1 cellular context compared by ENCODE assay signal in genomic region chr22:37933711-37934376, GRCh38.
TF ChIP-seq lines count a peak whose summit lies in the region.

No MANE protein-coding gene starts in this region.

TF ChIP-seq in K562, 482 proteins besides CTCF, POLR2A, EP300 and RAD21 (continued from another document and continues in another):
- TF ChIP-seq ZBTB34 (CRISPR knock-in tag; IDR thresholded peaks at IDR 0.05) (no peak), KLF1 (tag; IDR thresholded peaks at IDR 0.05) (peak; percentile 79; the same call in 1 of the 2 replicates), RBM39 (optimal IDR thresholded peaks at IDR 0.05; ENCODE audit: low read depth, low read length) (no peak), ARNT (IDR thresholded peaks at IDR 0.05) (no peak), DNMT1 (IDR thresholded peaks at IDR 0.05) (no peak), SMC3 (conservative IDR thresholded peaks at IDR 0.05; ENCODE audit: insufficient read depth, low read depth, low read length) (peak; percentile 79), RFX5 (IDR thresholded peaks at IDR 0.05; ENCODE audit: low read depth, low read length) (no peak), HDAC3 (IDR thresholded peaks at IDR 0.05; ENCODE audit: borderline replicate concordance, partially characterized antibody) (no peak), RBBP5 (IDR thresholded peaks at IDR 0.05; ENCODE audit: borderline replicate concordance, insufficient read depth, low read length, poor library complexity, severe bottlenecking) (no peak), ZSCAN32 (CRISPR knock-in tag; IDR thresholded peaks at IDR 0.05) (no peak), C11orf30 (IDR thresholded peaks at IDR 0.05; ENCODE audit: low read depth) (no peak), ESRRB (CRISPR knock-in tag; IDR thresholded peaks at IDR 0.05; ENCODE audit: borderline replicate concordance) (no peak), ZNF263 (CRISPR knock-in tag; IDR thresholded peaks at IDR 0.05; ENCODE audit: borderline replicate concordance) (no peak), ARID1B (IDR thresholded peaks at IDR 0.05) (peak; percentile 46), MAX (CRISPR knock-in tag; IDR thresholded peaks at IDR 0.05) (peak; percentile 40; the same call in 1 of the 2 replicates), ZNF75A (CRISPR knock-in tag; IDR thresholded peaks at IDR 0.05) (no peak), MAZ (CRISPR knock-in tag; conservative IDR thresholded peaks at IDR 0.05 in 1 of 2, IDR thresholded peaks at IDR 0.05 in 1 of 2) (peak; percentile 45 to 86; a peak in 3 of 4 replicates), MEIS2 (IDR thresholded peaks at IDR 0.05; ENCODE audit: partially characterized antibody) (peak; percentile 30), KHSRP (IDR thresholded peaks at IDR 0.05) (no peak), FOXJ3 (CRISPR knock-in tag; IDR thresholded peaks at IDR 0.05) (no peak), ZNF280B (CRISPR knock-in tag; IDR thresholded peaks at IDR 0.05) (no peak), ETV5 (CRISPR knock-in tag; IDR thresholded peaks at IDR 0.05; ENCODE audit: low read depth) (0 out of 2 replicates have a peak, but pooled peaks have one; percentile 27), JUND (IDR thresholded peaks at IDR 0.05; ENCODE audit: borderline replicate concordance, low read depth, low read length) (peak; percentile 89), JUND (tag; IDR thresholded peaks at IDR 0.05; ENCODE audit: borderline replicate concordance, low read depth, low read length) (peak; percentile 81; the same call in 1 of the 3 replicates), MCM2 (IDR thresholded peaks at IDR 0.05; ENCODE audit: low read depth) (no peak), ZNF444 (CRISPR knock-in tag; IDR thresholded peaks at IDR 0.05) (no peak), PHB2 (IDR thresholded peaks at IDR 0.05; ENCODE audit: low read depth) (no peak), SIN3A (IDR thresholded peaks at IDR 0.05; ENCODE audit: borderline replicate concordance in 2 of 2, control insufficient read depth in 1 of 2, low read depth in 2 of 2, low read length in 2 of 2) (no peak), TCF15 (CRISPR knock-in tag; IDR thresholded peaks at IDR 0.05) (no peak), ZBTB33 (CRISPR knock-in tag; IDR thresholded peaks at IDR 0.05) (peak; percentile 64), HLTF (IDR thresholded peaks at IDR 0.05) (no peak), ZNF644 (tag; IDR thresholded peaks at IDR 0.05; ENCODE audit: low read depth) (no peak), ZNF79 (CRISPR knock-in tag; IDR thresholded peaks at IDR 0.05; ENCODE audit: low read depth) (no peak), NONO (IDR thresholded peaks at IDR 0.05; ENCODE audit: low read depth in 2 of 2, low read length in 1 of 2) (no peak), TFAM (CRISPR knock-in tag; conservative IDR thresholded peaks at IDR 0.05) (no peak), KDM1A (IDR thresholded peaks at IDR 0.05) (no peak), ZBTB43 (CRISPR knock-in tag; IDR thresholded peaks at IDR 0.05) (no peak), HNRNPH1 (optimal IDR thresholded peaks at IDR 0.05; ENCODE audit: low read depth, low read length) (no peak), ZBTB49 (CRISPR knock-in tag; IDR thresholded peaks at IDR 0.05; ENCODE audit: borderline replicate concordance) (no peak), ZNF780A (CRISPR knock-in tag; IDR thresholded peaks at IDR 0.05) (no peak), ZNF121 (CRISPR knock-in tag; conservative IDR thresholded peaks at IDR 0.05) (no peak), ZNF324 (CRISPR knock-in tag; IDR thresholded peaks at IDR 0.05) (no peak), DDX20 (tag; IDR thresholded peaks at IDR 0.05; ENCODE audit: low read depth) (no peak), ZBED1 (IDR thresholded peaks at IDR 0.05) (no peak), HINFP (tag; conservative IDR thresholded peaks at IDR 0.05; ENCODE audit: low read depth) (no peak), NCOA6 (IDR thresholded peaks at IDR 0.05) (no peak), PHF21A (IDR thresholded peaks at IDR 0.05; ENCODE audit: borderline replicate concordance, low read depth) (no peak), TBP (optimal IDR thresholded peaks at IDR 0.05; ENCODE audit: low read depth, low read length) (peak; percentile 18), SMARCE1 (IDR thresholded peaks at IDR 0.05) (peak; percentile 43; the same call in 1 of the 2 replicates), ZNF592 (IDR thresholded peaks at IDR 0.05) (0 out of 2 replicates have a peak, but pooled peaks have one; percentile 59), ZFP91 (CRISPR knock-in tag; IDR thresholded peaks at IDR 0.05) (no peak), RAD51 (IDR thresholded peaks at IDR 0.05; ENCODE audit: borderline replicate concordance, low read depth) (no peak)
